ENCODE assay signal across 23 cellular contexts in genomic region chr5:34652916-34653315, GRCh38. TPM values are rescaled to one million over a fixed set of nuclear protein-coding genes. Genes with fewer than 3 reads are reported as not detected.
A peak's percentile ranks its signal among the peaks of the same experiment; 100 is the strongest.
DNase-seq lines count a peak whose midpoint lies in the region; ATAC-seq and TF ChIP-seq lines count a peak whose summit lies in the region.
"Had no signal": no experiment of that assay in that cellular context is flagged by ENCODE, and none has a peak within 500 bp of the region (broad histone marks: within the 10 kb centered on the region; RNA-seq: fewer than 3 reads in every experiment).

No MANE protein-coding gene starts in this region.

- intact Hi-C loops in PC-3 (cut with micrococcal nuclease): no loop called here
- intact Hi-C loops in esophagus muscularis mucosa (cut with DNase I): loop anchor here (5.0 kb wide), 2 partner anchors 56 to 184 kb away; partner anchors contain the start of gene TTC23L

- H3F3A ChIP-seq in PC-3 (ENCODE audit: low read length, unreplicated experiment): no peaks in the 10 kb centered on the region

- H3K4me3 ChIP-seq in BJ (ENCODE audit: low read depth, low read length) (no peak overlapping the region), PC-3 (ENCODE audit: low read length) (no peak overlapping the region), esophagus muscularis mucosa (no peak overlapping the region)
- H3K4me3 ChIP-seq: heart left ventricle, testis had no signal

- H3K4me1 ChIP-seq in PC-3 (ENCODE audit: insufficient read depth, low read length): peaks cover 13% of the 10 kb centered on the region
- H3K4me1 ChIP-seq in esophagus muscularis mucosa: peaks cover 13 to 27% (median 21%) of the 10 kb centered on the region in 4 donors
- H3K4me1 ChIP-seq: BE2C, testis had no signal

- H2AFZ ChIP-seq in PC-3 (ENCODE audit: low read length): no peak overlapping the region

- POLR2A ChIA-PET in BJ (lab: Charles Lee) (interaction anchor here (0.5 to 0.6 kb wide), 3 partner anchors 85 to 276 kb away, joined by 3 to 4 read pairs (median 3); partner anchors contain the start of gene DNAJC21), PC-3 (lab: Charles Lee; ENCODE audit: unreplicated experiment) (no interaction called here)

- ATAC-seq in PC-3 (no peak), HG03135 (IDR thresholded peaks at IDR 0.05; ENCODE audit: unreplicated experiment) (no peak), HG03457 (IDR thresholded peaks at IDR 0.05; ENCODE audit: unreplicated experiment) (no peak), HG02938 (IDR thresholded peaks at IDR 0.05; ENCODE audit: unreplicated experiment) (no peak)
- ATAC-seq: HCT116, heart left ventricle, Panc1 had no signal

- peak; percentile 49 for DNase-seq in BJ (ENCODE audit: low read depth)
- peak; percentile 49 for DNase-seq in PC-3
- DNase-seq in dedifferentiated amniotic fluid mesenchymal stem cell (ENCODE audit: extremely low spot score): peak; percentile 80
- peak; percentile 25 for DNase-seq in myocyte (ENCODE audit: low read depth)
- no peak for DNase-seq in esophagus muscularis mucosa (ENCODE audit: extremely low spot score)
- DNase-seq: activated CD4-positive, alpha-beta T cell treated with anti-CD3 and anti-CD28 coated beads, Interleukin-2, amount 50 U/mL, for 48 hours; activated T-cell treated with anti-CD3 and anti-CD28 coated beads, Interleukin-2, amount 50 U/mL, for 1 hour; BE2C; central memory CD4-positive, alpha-beta T cell; heart left ventricle; kidney; NCI-H2107; NCI-H69; nucleus accumbens; stimulated activated CD4-positive, alpha-beta T cell treated with anti-CD3 and anti-CD28 coated beads, Interleukin-4, amount 100 ng/mL, for 1 hour; stimulated activated CD8-positive, alpha-beta memory T cell treated with anti-CD3 and anti-CD28 coated beads, Interleukin-4, amount 100 ng/mL, for 48 hours; SW 1271; testis had no signal

- H3K79me2 ChIP-seq in PC-3 (ENCODE audit: low read length): peaks cover 16% of the 10 kb centered on the region

- peaks cover 5% of the 10 kb centered on the region; the same call in 1 of the 2 replicates for H4K20me1 ChIP-seq in PC-3 (ENCODE audit: low read length)

- H3K27me3 ChIP-seq in BJ (ENCODE audit: control insufficient read depth, insufficient read depth, low read length): no peaks in the 10 kb centered on the region
- no peaks in the 10 kb centered on the region for H3K27me3 ChIP-seq in PC-3 (ENCODE audit: low read length)
- H3K27me3 ChIP-seq in esophagus muscularis mucosa: no peaks in the 10 kb centered on the region
- H3K27me3 ChIP-seq: testis had no signal

- H3K4me2 ChIP-seq in PC-3 (ENCODE audit: low read length): no peak overlapping the region

- H3K9ac ChIP-seq in PC-3 (ENCODE audit: low read length): no peak overlapping the region

- CTCF ChIA-PET in BJ (lab: Yijun Ruan, JAX): interaction anchor here (0.7 to 1.6 kb wide), 5 partner anchors 12 to 51 kb away, joined by 3 read pairs; no protein-coding TSS in a partner anchor
- CTCF ChIA-PET in PC-3 (lab: Charles Lee): no interaction called here

- TF ChIP-seq CTCF in BJ (IDR thresholded peaks at IDR 0.05; ENCODE audit: insufficient read depth, low read depth, low read length): peak; percentile 40
- TF ChIP-seq CTCF in PC-3 (conservative IDR thresholded peaks at IDR 0.05; ENCODE audit: low read depth, low read length): no peak
- no peak for TF ChIP-seq CTCF in esophagus muscularis mucosa (IDR thresholded peaks at IDR 0.05)

- TF ChIP-seq EP300 in esophagus muscularis mucosa (IDR thresholded peaks at IDR 0.05): no peak

- no TSS peak for BruUV-seq in PC-3 (replicated peaks; lab: Mats Ljungman, UMichigan)

- H3K27ac ChIP-seq in PC-3 (ENCODE audit: low read length) (no peak overlapping the region), esophagus muscularis mucosa (replicated peaks in 1 of 4) (no peak overlapping the region)
- H3K27ac ChIP-seq: heart left ventricle, testis had no signal

- no peaks in the 10 kb centered on the region for H3K9me2 ChIP-seq in PC-3 (replicated peaks; ENCODE audit: low read length)

- no peaks in the 10 kb centered on the region for H3K36me3 ChIP-seq in BJ (ENCODE audit: control insufficient read depth, insufficient read depth, low read length)
- no peaks in the 10 kb centered on the region for H3K36me3 ChIP-seq in PC-3 (ENCODE audit: low read depth, low read length)
- H3K36me3 ChIP-seq in esophagus muscularis mucosa: no peaks in the 10 kb centered on the region
- H3K36me3 ChIP-seq: BE2C, heart left ventricle had no signal

- TF ChIP-seq POLR2A in esophagus muscularis mucosa (IDR thresholded peaks at IDR 0.05; ENCODE audit: low read depth): no peak

- H3K9me3 ChIP-seq in PC-3 (ENCODE audit: low read length) (no peaks in the 10 kb centered on the region), esophagus muscularis mucosa (no peaks in the 10 kb centered on the region)
- H3K9me3 ChIP-seq: BE2C, heart left ventricle, testis had no signal

RNA-seq across cellular contexts. Expression of gene RAI14, which starts 3.2 kb away (rescaled TPM):
- 116 and 183 TPM in 2 replicates for polyA plus RNA-seq in BJ (2011; rRNA removed)
- polyA minus RNA-seq in BJ (2011; rRNA and poly(A)+ RNA removed): 179 and 210 TPM in 2 replicates
- 54.4 and 73.5 TPM in 2 replicates for total RNA-seq in PC-3 (2014; rRNA removed)
- total RNA-seq in myocyte: 17.0 and 19.0 TPM in 2 replicates
- polyA plus RNA-seq in myocyte (2012): 54.2 TPM
- total RNA-seq in esophagus muscularis mucosa: 10 to 100 TPM; 57.3 to 76.4 (median 68.1) TPM
